In genomic region chr6:165574220-165574619, GRCh38 we compare ENCODE assay signal across 24 cellular contexts.
DNase-seq lines count a peak whose midpoint lies in the region; ATAC-seq, FAIRE-seq and TF ChIP-seq lines count a peak whose summit lies in the region.
"Had no signal": no experiment of that assay in that cellular context is flagged by ENCODE, and none has a peak within 500 bp of the region (broad histone marks: within the 10 kb centered on the region; RNA-seq: fewer than 3 reads in every experiment).

No MANE protein-coding gene starts in this region.

- intact Hi-C loops in left ventricle myocardium inferior (cut with micrococcal nuclease) (no loop called here), Right ventricle myocardium superior (cut with DNase I) (no loop called here), endothelial cell of umbilical vein (cut with micrococcal nuclease) (loop anchor here (1.0 to 10.0 kb wide), 4 partner anchors 63 to 1249 kb away; no protein-coding TSS in a partner anchor)

- H3K27ac Mint-ChIP-seq in progenitor cell of endocrine pancreas, result peak overlapping the region; percentile 93
- H3K27ac Mint-ChIP-seq: B cell; stimulated activated naive CD8-positive, alpha-beta T cell treated with anti-CD3 and anti-CD28 coated beads, Interleukin-15, Interleukin-2, amounts not matched to agents 100 ng/mL and 50 ng/mL, for 24 hours had no signal

- no peak overlapping the region for H3K4me3 Mint-ChIP-seq in progenitor cell of endocrine pancreas (ENCODE audit: low read depth)
- H3K4me3 Mint-ChIP-seq: B cell; naive thymus-derived CD8-positive, alpha-beta T cell; stimulated activated naive CD8-positive, alpha-beta T cell treated with anti-CD3 and anti-CD28 coated beads, Interleukin-15, Interleukin-2, amounts not matched to agents 100 ng/mL and 50 ng/mL, for 24 hours had no signal

- no peaks in the 10 kb centered on the region for H3K9me3 ChIP-seq in left ventricle myocardium inferior (replicated peaks)
- H3K9me3 ChIP-seq in endothelial cell of umbilical vein (replicated peaks; ENCODE audit: control insufficient read depth, insufficient read depth, low read length), result no peaks in the 10 kb centered on the region
- no peaks in the 10 kb centered on the region for H3K9me3 ChIP-seq in GM23248 (ENCODE audit: low read depth)

- in situ Hi-C loops in GM23248 (cut with MboI), result no loop called here

- POLR2A ChIA-PET in endothelial cell of umbilical vein (lab: Charles Lee), result no interaction called here

- H3K9me1 ChIP-seq in endothelial cell of umbilical vein (replicated peaks; ENCODE audit: control insufficient read depth, extremely low read depth, insufficient read depth, low read length), result no peaks in the 10 kb centered on the region

- H4K20me1 ChIP-seq in endothelial cell of umbilical vein (replicated peaks; ENCODE audit: control insufficient read depth, extremely low read depth, insufficient read depth, low read length) (no peaks in the 10 kb centered on the region), GM23248 (ENCODE audit: insufficient read depth) (no peaks in the 10 kb centered on the region)

- no peak for FAIRE-seq in endothelial cell of umbilical vein (lab: Jason Lieb, UNC)
- FAIRE-seq: A204.1, G401.6, H1, TTC549 had no signal

- H2AFZ ChIP-seq in endothelial cell of umbilical vein (ENCODE audit: low read depth, low read length) (no peak overlapping the region), GM23248 (no peak overlapping the region)

- H3K27ac ChIP-seq in left ventricle myocardium inferior (replicated peaks) (peak overlapping the region; percentile 56), endothelial cell of umbilical vein (ENCODE audit: insufficient read depth, low read depth, low read length) (peak overlapping the region; percentile 69), GM23248 (no peak overlapping the region)
- H3K27ac ChIP-seq: cardiac muscle cell had no signal

- BruUV-seq in endothelial cell of umbilical vein (replicated peaks; lab: Mats Ljungman, UMichigan), result TSS peak; percentile 90

- no peak for ATAC-seq in Right ventricle myocardium superior (ENCODE audit: poor library complexity)
- no peak for ATAC-seq in GM18505 (IDR thresholded peaks at IDR 0.05; ENCODE audit: unreplicated experiment)
- ATAC-seq: naive thymus-derived CD8-positive, alpha-beta T cell had no signal

- no peak for TF ChIP-seq CTCF in left ventricle myocardium inferior (IDR thresholded peaks at IDR 0.05; ENCODE audit: borderline replicate concordance)
- no peak for TF ChIP-seq CTCF in endothelial cell of umbilical vein (IDR thresholded peaks at IDR 0.05; ENCODE audit: extremely low read depth in 1 of 2, insufficient read depth in 1 of 2, low read depth in 1 of 2, low read length in 2 of 2)
- TF ChIP-seq CTCF in progenitor cell of endocrine pancreas (IDR thresholded peaks at IDR 0.05; ENCODE audit: unreplicated experiment), result no peak

- peaks cover 2% of the 10 kb centered on the region for H3K36me3 Mint-ChIP-seq in progenitor cell of endocrine pancreas (ENCODE audit: insufficient read depth)
- H3K36me3 Mint-ChIP-seq: naive thymus-derived CD8-positive, alpha-beta T cell had no signal

- H3K4me1 ChIP-seq in left ventricle myocardium inferior, result peaks cover 49% of the 10 kb centered on the region
- peaks cover 19% of the 10 kb centered on the region for H3K4me1 ChIP-seq in endothelial cell of umbilical vein (ENCODE audit: control insufficient read depth, extremely low read depth, insufficient read depth, low read length)
- no peaks in the 10 kb centered on the region for H3K4me1 ChIP-seq in GM23248 (ENCODE audit: insufficient read depth)

- H3K4me2 ChIP-seq in endothelial cell of umbilical vein (ENCODE audit: insufficient read depth, low read length) (peak overlapping the region; percentile 36), GM23248 (ENCODE audit: unreplicated experiment) (no peak overlapping the region)

- WGBS in GM23248 (ENCODE audit: low coverage in 1 of 2, low lambda C conversion rate in 2 of 2, missing lambda C conversion rate in 2 of 2), 2 experiments, result 6 to 14% methylated on average over 2 of the region's 2 CpGs

- H3K36me3 ChIP-seq in left ventricle myocardium inferior, result no peaks in the 10 kb centered on the region
- no peaks in the 10 kb centered on the region for H3K36me3 ChIP-seq in endothelial cell of umbilical vein (ENCODE audit: control insufficient read depth in 2 of 2, extremely low read depth in 1 of 2, insufficient read depth in 2 of 2, low read length in 2 of 2)
- no peaks in the 10 kb centered on the region for H3K36me3 ChIP-seq in GM23248 (ENCODE audit: low read depth)
- H3K36me3 ChIP-seq: cardiac muscle cell had no signal

- H3K27me3 ChIP-seq in left ventricle myocardium inferior (ENCODE audit: low read depth), result no peaks in the 10 kb centered on the region
- no peaks in the 10 kb centered on the region for H3K27me3 ChIP-seq in endothelial cell of umbilical vein (ENCODE audit: control insufficient read depth in 2 of 2, insufficient read depth in 2 of 2, low read length in 2 of 2)
- H3K27me3 ChIP-seq in GM23248 (replicated peaks; ENCODE audit: insufficient read depth), result no peaks in the 10 kb centered on the region
- H3K27me3 ChIP-seq: cardiac muscle cell had no signal

- H3K9me2 ChIP-seq in GM23248 (ENCODE audit: insufficient read depth), result no peaks in the 10 kb centered on the region

- no peaks in the 10 kb centered on the region for H3F3A ChIP-seq in GM23248 (ENCODE audit: insufficient read depth)

- H3K27me3 Mint-ChIP-seq in progenitor cell of endocrine pancreas, result no peaks in the 10 kb centered on the region
- H3K27me3 Mint-ChIP-seq: B cell; stimulated activated naive CD8-positive, alpha-beta T cell treated with anti-CD3 and anti-CD28 coated beads, Interleukin-15, Interleukin-2, amounts not matched to agents 100 ng/mL and 50 ng/mL, for 24 hours had no signal

- DNase-seq in left ventricle myocardium inferior (no peak), Right ventricle myocardium superior (no peak), endothelial cell of umbilical vein (ENCODE audit: low read depth, low spot score) (no peak), progenitor cell of endocrine pancreas (ENCODE audit: low spot score, unreplicated experiment) (no peak), GM23248 (no peak), NCI-H1417 (lab: John Stamatoyannopoulos, UW) (no peak)
- DNase-seq in activated naive CD4-positive, alpha-beta T cell treated with anti-CD3 and anti-CD28 coated beads, Interleukin-2, amount 50 U/mL, for 16 hours, result no peak
- DNase-seq: activated CD4-positive, alpha-beta T cell treated with anti-CD3 and anti-CD28 coated beads for 1 hour; activated T-cell treated with anti-CD3 and anti-CD28 coated beads, Interleukin-2, amount 50 U/mL, for 1 hour; cortex of kidney; glutamatergic neuron; Kasumi-1; naive thymus-derived CD8-positive, alpha-beta T cell; NCI-H1694 treated with DMSO at 0.1 percent for 48 hours; NCI-H2171 treated with DMSO at 0.1 percent for 48 hours; NCI-H524 treated with DMSO at 0.1 percent for 48 hours had no signal

- H3K9me3 Mint-ChIP-seq in progenitor cell of endocrine pancreas (ENCODE audit: low read depth), result peaks cover 6% of the 10 kb centered on the region
- H3K9me3 Mint-ChIP-seq: naive thymus-derived CD8-positive, alpha-beta T cell; stimulated activated naive CD8-positive, alpha-beta T cell treated with anti-CD3 and anti-CD28 coated beads, Interleukin-15, Interleukin-2, amounts not matched to agents 100 ng/mL and 50 ng/mL, for 24 hours had no signal

- H3K9ac ChIP-seq in endothelial cell of umbilical vein (replicated peaks; ENCODE audit: extremely low read depth, insufficient read depth, low read length), result peak overlapping the region; percentile 21
- H3K9ac ChIP-seq in GM23248, result no peak overlapping the region

- H3K79me2 ChIP-seq in endothelial cell of umbilical vein (ENCODE audit: control insufficient read depth, insufficient read depth, low read length), result peaks cover 3% of the 10 kb centered on the region
- H3K79me2 ChIP-seq in GM23248 (ENCODE audit: insufficient read depth), result no peaks in the 10 kb centered on the region

- peaks cover 18% of the 10 kb centered on the region for H3K4me1 Mint-ChIP-seq in progenitor cell of endocrine pancreas (ENCODE audit: low read depth)
- H3K4me1 Mint-ChIP-seq: naive thymus-derived CD8-positive, alpha-beta T cell had no signal

- CTCF ChIA-PET in endothelial cell of umbilical vein (lab: Charles Lee), result interaction anchor here (0.7 to 2.3 kb wide), 11 partner anchors 11 to 171 kb away, joined by 3 to 17 read pairs (median 4); no protein-coding TSS in a partner anchor

- dilution Hi-C loops in endothelial cell of umbilical vein (cut with MboI; ENCODE audit: extremely low pct_ligation_motif_present, low sequenced_read_pairs), result no loop called here

- H3K4me3 ChIP-seq in left ventricle myocardium inferior (no peak overlapping the region), endothelial cell of umbilical vein (replicated peaks in 1 of 3; ENCODE audit: insufficient read depth in 1 of 3, low read depth in 1 of 3, low read length in 3 of 3) (no peak overlapping the region), GM23248 (no peak overlapping the region)
- H3K4me3 ChIP-seq: cardiac muscle cell had no signal

- TF ChIP-seq POLR2A in endothelial cell of umbilical vein (IDR thresholded peaks at IDR 0.05; ENCODE audit: low read depth, low read length) (no peak), GM18505 (IDR thresholded peaks at IDR 0.05; ENCODE audit: borderline replicate concordance, extremely low read depth, insufficient read depth, insufficient read length) (no peak)

TF ChIP-seq in endothelial cell of umbilical vein, 7 proteins besides CTCF, POLR2A, EP300 and RAD21:
- TF ChIP-seq FOS (IDR thresholded peaks at IDR 0.05; ENCODE audit: borderline replicate concordance, insufficient read depth, low read length) (no peak), POLR2AphosphoS5 (IDR thresholded peaks at IDR 0.05; ENCODE audit: insufficient read depth, low read depth, low read length) (no peak), MYC (IDR thresholded peaks at IDR 0.05; ENCODE audit: low read depth, low read length) (no peak), JUN (IDR thresholded peaks at IDR 0.05; ENCODE audit: borderline replicate concordance, insufficient read depth, insufficient read length, low read depth) (no peak), EZH2 (IDR thresholded peaks at IDR 0.05; ENCODE audit: borderline replicate concordance, low read depth, low read length, severe bottlenecking) (no peak), GATA2 (IDR thresholded peaks at IDR 0.05; ENCODE audit: insufficient read depth, insufficient read length, low read depth, low read length) (no peak), MAX (IDR thresholded peaks at IDR 0.05; ENCODE audit: insufficient read depth, insufficient read length) (no peak)
TF ChIP-seq in endothelial cell of umbilical vein: peak in this region for 0.
